In the genomic region with DNA sequence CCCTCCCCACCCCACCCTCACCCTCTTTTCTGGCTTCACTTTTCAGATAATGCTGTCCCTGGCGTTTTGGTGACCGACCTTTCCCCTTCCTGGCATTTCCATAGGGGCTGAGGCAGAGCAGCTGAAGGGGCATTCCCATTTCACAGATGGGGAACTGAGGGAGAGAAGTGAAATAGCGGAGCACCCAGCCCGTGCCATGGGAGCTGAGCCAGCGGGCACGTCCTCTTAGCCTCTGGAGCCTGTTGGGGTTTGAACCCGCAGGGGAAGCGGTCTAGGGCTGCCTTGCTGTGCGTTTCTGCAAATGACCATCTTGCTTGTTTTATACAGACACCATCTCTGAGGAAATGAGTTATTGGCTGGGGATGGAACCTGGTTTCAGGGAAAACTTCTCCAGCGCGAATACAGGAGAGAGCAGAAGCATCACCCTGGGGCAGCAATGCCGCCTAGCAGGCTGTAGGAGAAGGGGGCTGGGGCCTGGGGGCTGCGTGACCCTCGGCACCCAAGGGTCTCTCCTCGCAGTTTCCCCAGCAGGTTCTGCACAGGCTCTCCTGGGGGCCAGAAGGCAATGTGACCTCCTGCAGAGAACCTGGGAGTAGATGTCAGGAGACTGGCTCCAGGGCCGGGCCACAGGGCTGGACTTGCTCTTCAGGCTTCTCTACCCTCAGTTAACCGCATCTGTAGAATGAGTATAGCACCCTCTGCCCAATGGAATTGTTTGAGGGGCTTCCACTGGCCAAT, we compare ENCODE assay signal across 8 cellular contexts. TPM values are rescaled to one million over a fixed set of nuclear protein-coding genes. Genes with fewer than 3 reads are reported as not detected.
DNase-seq lines count a peak whose midpoint lies in the region; ATAC-seq lines count a peak whose summit lies in the region.

No MANE protein-coding gene starts in this region.

- no peaks in the 10 kb centered on the region for H3K27me3 Mint-ChIP-seq in natural killer cell treated with Interleukin-12 subunit alpha and Interleukin-12 subunit beta and Interleukin-15 and Interleukin-18, amount 100 ng/mL, for 72 hours

- peak overlapping the region; percentile 91 to 96 for H3K27ac Mint-ChIP-seq in natural killer cell treated with Interleukin-12 subunit alpha and Interleukin-12 subunit beta and Interleukin-15 and Interleukin-18, amount 100 ng/mL, for 72 hours

- H3K36me3 ChIP-seq in effector memory CD4-positive, alpha-beta T cell (ENCODE audit: control insufficient read depth, insufficient read depth, low read length) = no peaks in the 10 kb centered on the region

- H3K4me1 Mint-ChIP-seq in natural killer cell treated with Interleukin-12 subunit alpha and Interleukin-12 subunit beta and Interleukin-15 and Interleukin-18, amount 100 ng/mL, for 72 hours (ENCODE audit: low read depth in 2 of 2) = peaks cover 39 to 40% of the 10 kb centered on the region in 2 donors

- H3K4me1 ChIP-seq in effector memory CD4-positive, alpha-beta T cell (ENCODE audit: control insufficient read depth, insufficient read depth, low read length, poor library complexity, severe bottlenecking) = peaks cover 22% of the 10 kb centered on the region

- peak in 1 of 2 donors; percentile 34 for ATAC-seq in natural killer cell treated with Interleukin-12 subunit alpha and Interleukin-12 subunit beta and Interleukin-15 and Interleukin-18, amount 100 ng/mL, for 72 hours
- ATAC-seq in HG02798 (IDR thresholded peaks at IDR 0.05; ENCODE audit: poor library complexity, unreplicated experiment) (no peak), HG03097 (IDR thresholded peaks at IDR 0.05; ENCODE audit: low FRiP score, unreplicated experiment) (no peak)

- no peaks in the 10 kb centered on the region for H3K9me3 ChIP-seq in effector memory CD4-positive, alpha-beta T cell (ENCODE audit: control insufficient read depth, low read length)

- H3K27me3 ChIP-seq in effector memory CD4-positive, alpha-beta T cell (replicated peaks; ENCODE audit: control insufficient read depth, insufficient read depth, low read length, poor library complexity, severe bottlenecking) = no peaks in the 10 kb centered on the region

- H3K27ac ChIP-seq in effector memory CD4-positive, alpha-beta T cell (ENCODE audit: insufficient read depth, low read length, poor library complexity, severe bottlenecking) = peak overlapping the region; percentile 44

- DNase-seq in ELF-1 (ENCODE audit: low read depth, low spot score) (peak; percentile 25), NCI-H526 treated with DMSO at 0.1 percent for 48 hours (lab: John Stamatoyannopoulos, UW) (peak; percentile 42), mucosa of gallbladder (ENCODE audit: low spot score) (no peak), NCI-H2081 treated with DMSO at 0.1 percent for 48 hours (lab: John Stamatoyannopoulos, UW) (no peak)
- DNase-seq in effector memory CD4-positive, alpha-beta T cell = no peak
- no peak for DNase-seq in natural killer cell treated with Interleukin-12 subunit alpha and Interleukin-12 subunit beta and Interleukin-15 and Interleukin-18, amount 100 ng/mL, for 72 hours (ENCODE audit: low spot score)

- H3K36me3 Mint-ChIP-seq in natural killer cell treated with Interleukin-12 subunit alpha and Interleukin-12 subunit beta and Interleukin-15 and Interleukin-18, amount 100 ng/mL, for 72 hours = peaks cover 10% of the 10 kb centered on the region

- no peaks in the 10 kb centered on the region for H3K9me3 Mint-ChIP-seq in natural killer cell treated with Interleukin-12 subunit alpha and Interleukin-12 subunit beta and Interleukin-15 and Interleukin-18, amount 100 ng/mL, for 72 hours

- peak overlapping the region; percentile 82 for H3K4me3 ChIP-seq in effector memory CD4-positive, alpha-beta T cell (ENCODE audit: insufficient read depth, low read depth, low read length, poor library complexity, severe bottlenecking)

- peak overlapping the region; percentile 82 for H3K4me3 Mint-ChIP-seq in natural killer cell treated with Interleukin-12 subunit alpha and Interleukin-12 subunit beta and Interleukin-15 and Interleukin-18, amount 100 ng/mL, for 72 hours

RNA-seq across cellular contexts. Expression of gene PTPRJ, which starts 1.5 kb away (rescaled TPM):
- 10 to 100 TPM; 60.7 to 83.3 TPM for total RNA-seq in natural killer cell treated with Interleukin-12 subunit alpha and Interleukin-12 subunit beta and Interleukin-15 and Interleukin-18, amount 100 ng/mL, for 72 hours
- total RNA-seq in mucosa of gallbladder = 53.4 TPM

Comparison
In these comparisons a context has a peak if more than half of its experiments do, and no peak if none do; other contexts are left out.
1. DNase-seq: peak in ELF-1 (single experiment) and NCI-H526 treated with DMSO at 0.1 percent for 48 hours (single experiment); none in effector memory CD4-positive, alpha-beta T cell (0 of 3), natural killer cell treated with Interleukin-12 subunit alpha and Interleukin-12 subunit beta and Interleukin-15 and Interleukin-18, amount 100 ng/mL, for 72 hours (single experiment), mucosa of gallbladder (single experiment) and NCI-H2081 treated with DMSO at 0.1 percent for 48 hours (single experiment).